Comparison of ENCODE assay signal across 14 cellular contexts in the genomic region with DNA sequence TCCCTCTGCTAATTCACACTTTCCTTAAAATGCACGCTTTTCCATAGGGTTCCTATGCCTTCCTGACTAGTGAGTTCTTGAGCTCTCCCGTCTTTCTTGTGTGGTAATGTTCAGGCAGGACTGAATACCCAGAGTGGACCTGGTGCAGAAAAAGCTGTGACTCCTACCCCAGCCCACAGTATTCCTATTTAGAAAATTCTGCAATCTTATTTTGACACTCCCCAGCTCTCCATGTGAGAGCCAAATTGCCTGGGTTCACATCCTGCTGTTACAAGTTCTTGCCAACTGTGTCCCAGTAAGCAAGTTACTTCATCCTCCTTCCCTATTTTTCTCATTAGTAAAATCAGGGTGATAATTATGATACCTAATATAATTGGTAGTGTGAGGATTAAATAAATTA.
"Had no signal": no experiment of that assay in that cellular context is flagged by ENCODE, and none has a peak within 500 bp of the region (broad histone marks: within the 10 kb centered on the region; RNA-seq: fewer than 3 reads in every experiment).

No MANE protein-coding gene starts in this region.

- DNase-seq: activated CD4-positive, alpha-beta memory T cell treated with anti-CD3 and anti-CD28 coated beads for 36 hours; activated effector memory CD4-positive, alpha-beta T cell treated with Interleukin-2 at 50 U/mL for 16 hours; activated naive CD4-positive, alpha-beta T cell treated with anti-CD3 and anti-CD28 coated beads, Interleukin-2, amount 50 U/mL, for 16 hours; activated T-cell treated with anti-CD3 and anti-CD28 coated beads, Interleukin-2, amount 50 U/mL, for 4 hours; cortex of kidney; effector CD8-positive, alpha-beta T cell; natural killer cell; stimulated activated CD4-positive, alpha-beta T cell treated with anti-CD3 and anti-CD28 coated beads, Interleukin-4, amount 100 ng/mL, for 1 hour; stimulated activated naive CD4-positive, alpha-beta T cell had no signal

- H3K36me3 ChIP-seq: neutrophil had no signal

- H3K4me1 ChIP-seq: parathyroid adenoma had no signal

- H3K9me3 Mint-ChIP-seq: activated CD4-positive, alpha-beta memory T cell treated with anti-CD3 and anti-CD28 coated beads for 36 hours; activated T-cell treated with anti-CD3 and anti-CD28 coated beads, Interleukin-2, amount 50 U/mL, for 4 hours; memory B cell; natural killer cell; type B pancreatic cell had no signal

- H3K27ac Mint-ChIP-seq: activated CD4-positive, alpha-beta memory T cell treated with anti-CD3 and anti-CD28 coated beads for 36 hours; memory B cell; natural killer cell; type B pancreatic cell had no signal

- H3K4me3 Mint-ChIP-seq: activated CD4-positive, alpha-beta memory T cell treated with anti-CD3 and anti-CD28 coated beads for 36 hours; activated T-cell treated with anti-CD3 and anti-CD28 coated beads, Interleukin-2, amount 50 U/mL, for 4 hours; memory B cell; natural killer cell; type B pancreatic cell had no signal

- H3K4me1 Mint-ChIP-seq: memory B cell, natural killer cell had no signal

- H3K9me3 ChIP-seq: neutrophil had no signal

- ATAC-seq: activated T-cell treated with anti-CD3 and anti-CD28 coated beads, Interleukin-2, amount 50 U/mL, for 4 hours; left lobe of liver; natural killer cell had no signal

- H3K36me3 Mint-ChIP-seq: activated CD4-positive, alpha-beta memory T cell treated with anti-CD3 and anti-CD28 coated beads for 36 hours; memory B cell; natural killer cell; type B pancreatic cell had no signal

- H3K27ac ChIP-seq: neutrophil, parathyroid adenoma had no signal

- H3K27me3 Mint-ChIP-seq: memory B cell had no signal
